8 cellular contexts compared by ENCODE assay signal in genomic region chr12:46523863-46524770, GRCh38.
DNase-seq lines count a peak whose midpoint lies in the region; ATAC-seq and TF ChIP-seq lines count a peak whose summit lies in the region.

No MANE protein-coding gene starts in this region.

- POLR2A ChIA-PET in naive thymus-derived CD4-positive, alpha-beta T cell (lab: Charles Lee), result interaction anchor here (0.6 to 2.5 kb wide), 13 partner anchors 23 to 1735 kb away, joined by 3 to 8 read pairs (median 4); no protein-coding TSS in a partner anchor

- H3K4me1 ChIP-seq in SJSA1 (replicated peaks) (peaks cover 36% of the 10 kb centered on the region), body of pancreas (no peaks in the 10 kb centered on the region)
- peaks cover 7 to 19% of the 10 kb centered on the region in 2 donors for H3K4me1 ChIP-seq in naive thymus-derived CD4-positive, alpha-beta T cell (ENCODE audit: control insufficient read depth in 2 of 2, insufficient read depth in 2 of 2, low read length in 2 of 2)

- H3K9me3 Mint-ChIP-seq in naive thymus-derived CD4-positive, alpha-beta T cell, result peaks cover 0 to 13% (median 1%) of the 10 kb centered on the region in 11 donors

- H3K9me3 ChIP-seq in SJSA1 (replicated peaks) (no peaks in the 10 kb centered on the region), body of pancreas (no peaks in the 10 kb centered on the region)
- H3K9me3 ChIP-seq in naive thymus-derived CD4-positive, alpha-beta T cell (ENCODE audit: control insufficient read depth in 2 of 3, low read length in 3 of 3), result no peaks in the 10 kb centered on the region

- H3K4me3 ChIP-seq in SJSA1 (peak overlapping the region; percentile 30), body of pancreas (no peak overlapping the region)
- H3K4me3 ChIP-seq in naive thymus-derived CD4-positive, alpha-beta T cell (ENCODE audit: low read length), result peak overlapping the region; percentile 5

- peaks cover 0 to 67% (median 0%) of the 10 kb centered on the region in 5 donors for H3K36me3 Mint-ChIP-seq in naive thymus-derived CD4-positive, alpha-beta T cell

- peak overlapping the region; percentile 83 to 97 (median 90) for H3K27ac Mint-ChIP-seq in naive thymus-derived CD4-positive, alpha-beta T cell

- H3K36me3 ChIP-seq in SJSA1 (no peaks in the 10 kb centered on the region), body of pancreas (replicated peaks in 1 of 2; ENCODE audit: insufficient read depth in 1 of 2, low read depth in 2 of 2) (no peaks in the 10 kb centered on the region)
- H3K36me3 ChIP-seq in naive thymus-derived CD4-positive, alpha-beta T cell (ENCODE audit: control insufficient read depth in 2 of 3, insufficient read depth in 3 of 3, low read length in 3 of 3), result no peaks in the 10 kb centered on the region

- peak overlapping the region; percentile 68 to 84 (median 76) for H3K4me3 Mint-ChIP-seq in naive thymus-derived CD4-positive, alpha-beta T cell

- WGBS in body of pancreas, 2 donors, result 82 to 88% methylated on average over 10 of the region's 10 CpGs

- intact Hi-C loops in body of pancreas (cut with DNase I), result no loop called here
- intact Hi-C loops in naive thymus-derived CD4-positive, alpha-beta T cell (cut with micrococcal nuclease), result loop anchor here (1.0 to 10.0 kb wide), 13 partner anchors 8 to 1361 kb away; partner anchors contain the start of genes SLC38A2 (in 2 of the 2) and SCAF11 (in 1 of the 2)

- peak overlapping the region; percentile 81 for H3K27ac ChIP-seq in SJSA1
- no peak overlapping the region for H3K27ac ChIP-seq in body of pancreas
- peak overlapping the region; percentile 48 for H3K27ac ChIP-seq in naive thymus-derived CD4-positive, alpha-beta T cell (ENCODE audit: low read depth, low read length)

- TF ChIP-seq CTCF in body of pancreas (IDR thresholded peaks at IDR 0.05), result no peak

- DNase-seq in EL (peak; percentile 97), SJSA1 (ENCODE audit: low read depth in 1 of 2, low spot score in 2 of 2) (peak; percentile 90 to 93), body of pancreas (no peak), NCI-H345 treated with DMSO at 0.1 percent for 48 hours (lab: John Stamatoyannopoulos, UW; ENCODE audit: unreplicated experiment) (no peak), CD1c-positive myeloid dendritic cell (ENCODE audit: extremely low spot score) (no peak), HuH-7 (ENCODE audit: low spot score) (no peak)
- peak in 8 of 9 donors; percentile 53 to 76 (median 69) for DNase-seq in naive thymus-derived CD4-positive, alpha-beta T cell

- no peak for TF ChIP-seq POLR2A in body of pancreas (IDR thresholded peaks at IDR 0.05)

- peaks cover 21 to 57% (median 44%) of the 10 kb centered on the region in 7 donors for H3K4me1 Mint-ChIP-seq in naive thymus-derived CD4-positive, alpha-beta T cell

- CTCF ChIA-PET in naive thymus-derived CD4-positive, alpha-beta T cell (lab: Charles Lee), result interaction anchor here (0.7 to 1.2 kb wide), 3 partner anchors 26 to 135 kb away, joined by 3 read pairs; no protein-coding TSS in a partner anchor

- H3K27me3 ChIP-seq in SJSA1 (replicated peaks) (no peaks in the 10 kb centered on the region), body of pancreas (no peaks in the 10 kb centered on the region)
- H3K27me3 ChIP-seq in naive thymus-derived CD4-positive, alpha-beta T cell (ENCODE audit: control insufficient read depth in 2 of 2, insufficient read depth in 2 of 2, low read length in 2 of 2), result no peaks in the 10 kb centered on the region

- ATAC-seq in body of pancreas, result peak; percentile 19
- peak; percentile 95 for ATAC-seq in naive thymus-derived CD4-positive, alpha-beta T cell
- ATAC-seq in GM19397 (IDR thresholded peaks at IDR 0.05; ENCODE audit: unreplicated experiment), result no peak

- H3K27me3 Mint-ChIP-seq in naive thymus-derived CD4-positive, alpha-beta T cell, result no peaks in the 10 kb centered on the region

Comparison
In these comparisons a context has a peak if more than half of its experiments do, and no peak if none do; other contexts are left out.
1. DNase-seq: peak in EL (single experiment), SJSA1 (2 of 2) and naive thymus-derived CD4-positive, alpha-beta T cell (8 of 9); none in body of pancreas (0 of 4), NCI-H345 treated with DMSO at 0.1 percent for 48 hours (single experiment), CD1c-positive myeloid dendritic cell (single experiment) and HuH-7 (single experiment).
2. H3K27ac ChIP-seq: peak in SJSA1 (single experiment) and naive thymus-derived CD4-positive, alpha-beta T cell (single experiment); none in body of pancreas (0 of 4).
3. H3K4me3 ChIP-seq: peak in SJSA1 (single experiment) and naive thymus-derived CD4-positive, alpha-beta T cell (single experiment); none in body of pancreas (0 of 2).